ENCODE assay signal across 10 cellular contexts in the genomic region with DNA sequence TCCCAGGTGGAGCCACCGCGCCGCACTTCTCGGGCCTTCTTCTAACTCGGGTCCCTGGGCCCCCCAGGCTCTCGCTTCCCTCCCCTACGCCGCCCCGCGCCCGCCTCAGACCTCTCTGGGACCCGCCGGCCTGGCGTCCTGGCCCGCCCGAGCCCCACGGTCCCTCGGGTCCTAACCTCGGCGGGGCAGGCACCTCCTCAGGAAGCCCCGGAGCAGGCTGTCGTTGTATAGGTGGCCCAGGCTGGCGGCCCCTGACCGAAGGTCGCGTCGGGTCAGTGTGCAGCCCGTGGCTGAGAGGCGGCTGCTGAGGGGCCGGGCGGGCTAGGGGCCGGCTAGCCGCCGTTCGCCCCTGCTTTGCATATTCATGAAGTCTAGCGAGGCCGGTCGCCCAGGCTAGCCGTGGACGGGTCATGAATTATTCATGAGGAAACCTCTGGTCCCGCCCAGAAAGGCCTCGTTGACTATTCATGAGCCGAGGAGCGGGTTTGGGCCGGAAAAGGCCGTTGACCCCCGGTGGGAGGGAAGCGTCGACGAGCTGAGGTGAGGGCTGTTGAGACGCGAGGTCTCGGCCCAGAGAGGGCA. TPM values are rescaled to one million over a fixed set of nuclear protein-coding genes. Genes with fewer than 3 reads are reported as not detected.
A peak's percentile ranks its signal among the peaks of the same experiment; 100 is the strongest.
DNase-seq lines count a peak whose midpoint lies in the region; ATAC-seq and TF ChIP-seq lines count a peak whose summit lies in the region.
"Had no signal": no experiment of that assay in that cellular context is flagged by ENCODE, and none has a peak within 500 bp of the region (broad histone marks: within the 10 kb centered on the region; RNA-seq: fewer than 3 reads in every experiment).

A gene with protein sequence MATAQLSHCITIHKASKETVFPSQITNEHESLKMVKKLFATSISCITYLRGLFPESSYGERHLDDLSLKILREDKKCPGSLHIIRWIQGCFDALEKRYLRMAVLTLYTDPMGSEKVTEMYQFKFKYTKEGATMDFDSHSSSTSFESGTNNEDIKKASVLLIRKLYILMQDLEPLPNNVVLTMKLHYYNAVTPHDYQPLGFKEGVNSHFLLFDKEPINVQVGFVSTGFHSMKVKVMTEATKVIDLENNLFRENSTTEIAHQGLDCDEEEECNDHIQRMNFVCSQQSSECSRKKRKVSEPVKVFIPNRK (plus strand): TSS at position 513 of the 582 bp plus-strand sequence. CDS start 13,489 bp downstream, outside the sequence.

- H3K27me3 ChIP-seq in hepatocyte (peaks cover 6% of the 10 kb centered on the region), body of pancreas (no peaks in the 10 kb centered on the region)

- H3K4me1 ChIP-seq in hepatocyte (ENCODE audit: insufficient read depth), result peaks cover 9% of the 10 kb centered on the region
- H3K4me1 ChIP-seq in body of pancreas, result no peaks in the 10 kb centered on the region

- no peaks in the 10 kb centered on the region for H3K36me3 ChIP-seq in hepatocyte (replicated peaks; ENCODE audit: insufficient read depth, low read depth)
- no peaks in the 10 kb centered on the region for H3K36me3 ChIP-seq in body of pancreas (replicated peaks in 1 of 2; ENCODE audit: insufficient read depth in 1 of 2, low read depth in 2 of 2)

- no peaks in the 10 kb centered on the region for H4K20me1 ChIP-seq in hepatocyte (ENCODE audit: insufficient read depth, poor library complexity, severe bottlenecking)

- H3K4me2 ChIP-seq in hepatocyte, result peak within 1 kb of the TSS; percentile 82

- TF ChIP-seq POLR2A in body of pancreas (IDR thresholded peaks at IDR 0.05), result no peak

- ATAC-seq in omental fat pad (ENCODE audit: low FRiP score) (peak; percentile 64), body of pancreas (no peak), GM21717 (IDR thresholded peaks at IDR 0.05; ENCODE audit: unreplicated experiment) (no peak)
- ATAC-seq: activated CD8-positive, alpha-beta T cell treated with anti-CD3 and anti-CD28 coated beads, Interleukin-2, amount 10 ng/mL, durations not matched to agents 7 days and 5 days had no signal

- intact Hi-C loops in body of pancreas (cut with DNase I), result loop anchor here (10.0 kb wide), 1 partner anchor 445 kb away; no protein-coding TSS in a partner anchor

- peak; percentile 98 for DNase-seq in ELF-1 (ENCODE audit: low read depth, low spot score)
- peak; percentile 55 for DNase-seq in amniotic epithelial cell (ENCODE audit: low read depth)
- peak; percentile 70 for DNase-seq in hepatocyte (ENCODE audit: low spot score)
- no peak for DNase-seq in omental fat pad (ENCODE audit: low spot score)
- no peak for DNase-seq in DMS 273 (lab: John Stamatoyannopoulos, UW; ENCODE audit: unreplicated experiment)
- no peak for DNase-seq in body of pancreas
- DNase-seq in T-helper 2 cell, result no peak
- DNase-seq: activated CD8-positive, alpha-beta T cell treated with anti-CD3 and anti-CD28 coated beads, Interleukin-2, amount 10 ng/mL, durations not matched to agents 7 days and 5 days; effector memory CD4-positive, alpha-beta T cell had no signal

- TF ChIP-seq CTCF in hepatocyte (IDR thresholded peaks at IDR 0.05; ENCODE audit: poor library complexity) (no peak), omental fat pad (IDR thresholded peaks at IDR 0.05) (no peak), body of pancreas (IDR thresholded peaks at IDR 0.05) (no peak)

- H3K4me3 ChIP-seq in hepatocyte (no peak within 1 kb of the TSS), body of pancreas (no peak within 1 kb of the TSS)

- H3K27ac ChIP-seq in hepatocyte (no peak within 1 kb of the TSS), body of pancreas (no peak within 1 kb of the TSS)

- H3K79me2 ChIP-seq in hepatocyte, result no peaks in the 10 kb centered on the region

- 31% methylated on average over 52 of the region's 53 CpGs for WGBS in hepatocyte (ENCODE audit: low lambda C conversion rate, missing lambda C conversion rate)
- 38 to 57% methylated on average over 27 to 41 of the region's 53 CpGs for WGBS in body of pancreas, 2 donors

- H3K9me2 ChIP-seq in hepatocyte (replicated peaks; ENCODE audit: insufficient read depth), result no peaks in the 10 kb centered on the region

- no peaks in the 10 kb centered on the region for H3K9me3 ChIP-seq in hepatocyte (ENCODE audit: low read depth)
- H3K9me3 ChIP-seq in body of pancreas, result no peaks in the 10 kb centered on the region

- H2AFZ ChIP-seq in hepatocyte, result peak within 1 kb of the TSS; percentile 76

RNA-seq across cellular contexts. Expression of the gene that starts here (rescaled TPM):
- not detected in 2 replicates for total RNA-seq in hepatocyte
- not detected in 2 replicates for polyA plus RNA-seq in hepatocyte
- not detected for total RNA-seq in omental fat pad
- total RNA-seq in body of pancreas, result not detected
- total RNA-seq: activated CD8-positive, alpha-beta T cell treated with anti-CD3 and anti-CD28 coated beads, Interleukin-2, amount 10 ng/mL, durations not matched to agents 7 days and 5 days had no signal

Comparison
In these comparisons a context has a peak if more than half of its experiments do, and no peak if none do; other contexts are left out.
1. Peak in DNase-seq and H3K4me2 ChIP-seq in hepatocyte; RNA of the gene not detected or under 1 TPM.
2. Peak in ATAC-seq in omental fat pad; RNA of the gene not detected or under 1 TPM.
3. DNase-seq: peak in ELF-1 (single experiment) and amniotic epithelial cell (single experiment); none in omental fat pad (single experiment), DMS 273 (single experiment), body of pancreas (0 of 4) and T-helper 2 cell (0 of 5).